ENCODE assay signal across 8 cellular contexts in genomic region chr17:35373984-35374765, GRCh38. TPM values are rescaled to one million over a fixed set of nuclear protein-coding genes. Genes with fewer than 3 reads are reported as not detected.
DNase-seq lines count a peak whose midpoint lies in the region; ATAC-seq and TF ChIP-seq lines count a peak whose summit lies in the region.

No MANE protein-coding gene starts in this region.

- H3K27me3 Mint-ChIP-seq in T-helper 17 cell (no peaks in the 10 kb centered on the region), brain (peaks cover 93% of the 10 kb centered on the region)

- H3K36me3 ChIP-seq in iPS-20b (ENCODE audit: insufficient read depth, low read depth, low read length): no peaks in the 10 kb centered on the region
- H3K36me3 ChIP-seq in skeletal muscle tissue (ENCODE audit: control insufficient read depth in 3 of 3, insufficient read depth in 3 of 3, low read length in 3 of 3): peaks cover 0 to under 1% (median 0%) of the 10 kb centered on the region in 3 donors

- H3K4me1 Mint-ChIP-seq in T-helper 17 cell (peaks cover 39% of the 10 kb centered on the region), brain (peaks cover 16% of the 10 kb centered on the region)

- H3K4me1 ChIP-seq in iPS-20b (ENCODE audit: insufficient read depth, low read length) (no peaks in the 10 kb centered on the region), skeletal muscle tissue (ENCODE audit: control insufficient read depth in 3 of 3, insufficient read depth in 3 of 3, low read length in 3 of 3) (peaks cover 0 to 11% (median 10%) of the 10 kb centered on the region in 3 donors)

- H3K27ac Mint-ChIP-seq in T-helper 17 cell (peak overlapping the region; percentile 100), brain (peak overlapping the region in 2 of 5 experiments; percentile 49 to 61)

- peaks cover 3% of the 10 kb centered on the region for H3K36me3 Mint-ChIP-seq in T-helper 17 cell (ENCODE audit: low read depth)
- peaks cover 8% of the 10 kb centered on the region for H3K36me3 Mint-ChIP-seq in brain

- H3K4me3 ChIP-seq in iPS-20b (ENCODE audit: low read length): peak overlapping the region; percentile 70
- H3K4me3 ChIP-seq in skeletal muscle tissue (ENCODE audit: low read length in 3 of 3): peak overlapping the region; percentile 74 to 86 (median 77)

- peak overlapping the region; percentile 97 for H3K4me3 Mint-ChIP-seq in T-helper 17 cell
- H3K4me3 Mint-ChIP-seq in brain: peak overlapping the region; percentile 64 to 86 (median 80)

- H3K27me3 ChIP-seq in iPS-20b (ENCODE audit: insufficient read depth, low read length): peaks cover 80% of the 10 kb centered on the region
- H3K27me3 ChIP-seq in skeletal muscle tissue (ENCODE audit: control insufficient read depth in 3 of 3, insufficient read depth in 3 of 3, low read length in 3 of 3): peaks cover 4 to 14% (median 9%) of the 10 kb centered on the region in 3 donors

- peaks cover 18 to 32% (median 29%) of the 10 kb centered on the region in 5 experiments for H3K9me3 Mint-ChIP-seq in brain

- no peak overlapping the region for H3K9ac ChIP-seq in iPS-20b (ENCODE audit: low read depth, low read length)
- H3K9ac ChIP-seq in skeletal muscle tissue (ENCODE audit: low read depth in 1 of 3, low read length in 3 of 3): peak overlapping the region; percentile 84 to 89 (median 86)

- peak; percentile 44 for ATAC-seq in T-helper 17 cell
- ATAC-seq in GM21619 (IDR thresholded peaks at IDR 0.05; ENCODE audit: unreplicated experiment): no peak

- H3K27ac ChIP-seq in iPS-20b (ENCODE audit: low read length): no peak overlapping the region
- H3K27ac ChIP-seq in skeletal muscle tissue (ENCODE audit: low read depth, low read length): peak overlapping the region; percentile 97

- DNase-seq in GM10266 (ENCODE audit: extremely low spot score): peak; percentile 19
- DNase-seq in HS-5 (ENCODE audit: low read depth): peak; percentile 30
- DNase-seq in T-helper 17 cell: peak; percentile 12 to 20 (median 14)
- DNase-seq in NCI-H2171 (lab: John Stamatoyannopoulos, UW): no peak

- H3K9me3 ChIP-seq in T-helper 17 cell (ENCODE audit: control insufficient read depth, low read length, poor library complexity, severe bottlenecking): no peaks in the 10 kb centered on the region
- H3K9me3 ChIP-seq in iPS-20b (ENCODE audit: insufficient read depth, low read depth, low read length): no peaks in the 10 kb centered on the region
- H3K9me3 ChIP-seq in skeletal muscle tissue (ENCODE audit: control insufficient read depth in 3 of 3, low read length in 3 of 3): peaks cover 0 to 8% (median 0%) of the 10 kb centered on the region in 3 donors

- TF ChIP-seq CTCF in GM10266 (IDR thresholded peaks at IDR 0.05; ENCODE audit: control insufficient read depth, insufficient read depth, low read depth, missing control alignments) (no peak), brain (conservative IDR thresholded peaks at IDR 0.05) (no peak)

RNA-seq across cellular contexts. Expression of gene SLFN11, which starts 0.8 kb away (rescaled TPM):
- 10 to 100 TPM; 21.0 to 26.7 TPM for total RNA-seq in T-helper 17 cell
- polyA plus RNA-seq in brain (ENCODE audit: insufficient read depth, low read depth, low replicate concordance): 2.4 TPM
- 16.7 TPM for total RNA-seq in skeletal muscle tissue

RNA-seq across cellular contexts. Expression of gene SLFN12, which starts 58.1 kb away (rescaled TPM):
- 1 to 10 TPM; 5.3 to 5.4 TPM for total RNA-seq in T-helper 17 cell
- polyA plus RNA-seq in brain (ENCODE audit: insufficient read depth, low read depth, low replicate concordance): 0.66 TPM
- 16.7 TPM for total RNA-seq in skeletal muscle tissue
